Comparison of ENCODE assay signal across 6 cellular contexts in genomic region chr14:101323614-101324235, GRCh38.
DNase-seq lines count a peak whose midpoint lies in the region; TF ChIP-seq lines count a peak whose summit lies in the region.
"Not testable (repeated sequence)": the region's sequence is repeated elsewhere in the genome, so short reads cannot be mapped to it uniquely, and the experiment has no call there.

No MANE protein-coding gene starts in this region.

- peaks cover 51% of the 10 kb centered on the region for H3K9me3 ChIP-seq in PC-9 (ENCODE audit: insufficient read depth, low read depth)
- not testable (repeated sequence) for H3K9me3 ChIP-seq in smooth muscle cell (replicated peaks; ENCODE audit: low read depth)

- H3K27ac ChIP-seq in PC-9 (peak overlapping the region; percentile 39), angular gyrus (ENCODE audit: low read depth, low read length) (peak overlapping the region; percentile 7), cingulate gyrus (ENCODE audit: low read depth, low read length) (peak overlapping the region; percentile 39), smooth muscle cell (ENCODE audit: low read depth) (peak overlapping the region; percentile 47)

- not testable (repeated sequence) for H3K9me2 ChIP-seq in PC-9 (ENCODE audit: insufficient read depth)

- H3K9ac ChIP-seq in smooth muscle cell (ENCODE audit: low read depth), result peak overlapping the region; percentile 40

- not testable (repeated sequence) for H4K20me1 ChIP-seq in PC-9 (ENCODE audit: insufficient read depth); smooth muscle cell (ENCODE audit: low read depth)

- CTCF ChIA-PET in PC-9 (lab: Charles Lee), result not testable (repeated sequence)

- in situ Hi-C loops in Caki2 (cut with HindIII; ENCODE audit: low pct_unique_long_range_greater_than_20kb, low sequenced_read_pairs), result not testable (repeated sequence)

- DNase-seq in Caki2 (ENCODE audit: low read depth) (peak; percentile 40), islet precursor cell (peak; percentile 79)
- DNase-seq in PC-9; smooth muscle cell (lab: John Stamatoyannopoulos, UW; ENCODE audit: unreplicated experiment): not testable (repeated sequence)

- H3K4me1 ChIP-seq in PC-9 (replicated peaks; ENCODE audit: insufficient read depth); smooth muscle cell (ENCODE audit: low read depth): not testable (repeated sequence)

- H3F3A ChIP-seq in PC-9 (ENCODE audit: insufficient read depth, low read depth), result peaks cover 18% of the 10 kb centered on the region
- H3F3A ChIP-seq in smooth muscle cell (ENCODE audit: low read depth), result not testable (repeated sequence)

- BruUV-seq in PC-9 (replicated peaks; lab: Mats Ljungman, UMichigan), result TSS peak; percentile 15

- H3K4me3 ChIP-seq in PC-9, result peak overlapping the region; percentile 5; the same call in 1 of the 2 replicates
- H3K4me3 ChIP-seq in smooth muscle cell, result not testable (repeated sequence)

- WGBS in smooth muscle cell (ENCODE audit: low lambda C conversion rate), result 92% methylated on average over 7 of the region's 7 CpGs

- H3K4me2 ChIP-seq in PC-9, result not testable (repeated sequence)
- H3K4me2 ChIP-seq in smooth muscle cell, result peak overlapping the region; percentile 39

- not testable (repeated sequence) for H2AFZ ChIP-seq in PC-9; smooth muscle cell (ENCODE audit: low read depth)

- not testable (repeated sequence) for H3K79me2 ChIP-seq in PC-9 (ENCODE audit: low read depth); smooth muscle cell (ENCODE audit: low read depth)

- H3K36me3 ChIP-seq in PC-9 (ENCODE audit: low read depth), result peaks cover 40% of the 10 kb centered on the region
- H3K36me3 ChIP-seq in smooth muscle cell (ENCODE audit: low read depth), result not testable (repeated sequence)

- not testable (repeated sequence) for H3K27me3 ChIP-seq in PC-9 (ENCODE audit: insufficient read depth, low read depth); smooth muscle cell (ENCODE audit: low read depth)

- POLR2A ChIA-PET in PC-9 (lab: Charles Lee; ENCODE audit: unreplicated experiment), result not testable (repeated sequence)

- TF ChIP-seq CTCF in PC-9 (conservative IDR thresholded peaks at IDR 0.05); smooth muscle cell (IDR thresholded peaks at IDR 0.05; ENCODE audit: borderline replicate concordance, insufficient read depth, poor library complexity, severe bottlenecking): not testable (repeated sequence)

- intact Hi-C loops in PC-9 (cut with micrococcal nuclease; ENCODE audit: unreplicated experiment), result not testable (repeated sequence)
